Comparison of ENCODE assay signal across 13 cellular contexts in genomic region chr1:227884370-227885134, GRCh38.
DNase-seq lines count a peak whose midpoint lies in the region; ATAC-seq, FAIRE-seq and TF ChIP-seq lines count a peak whose summit lies in the region.
"Had no signal": no experiment of that assay in that cellular context is flagged by ENCODE, and none has a peak within 500 bp of the region (broad histone marks: within the 10 kb centered on the region; RNA-seq: fewer than 3 reads in every experiment).

No MANE protein-coding gene starts in this region.

- WGBS in esophagus squamous epithelium, 2 donors: 80 to 100% methylated on average over 2 of the region's 15 CpGs
- WGBS in stomach, 5 donors: 83 to 90% (median 87%) methylated on average over 15 of the region's 15 CpGs

- TF ChIP-seq CTCF in right atrium auricular region (IDR thresholded peaks at IDR 0.05) (no peak), GM13977 (IDR thresholded peaks at IDR 0.05; ENCODE audit: extremely low read depth, insufficient read depth, missing control alignments) (no peak), esophagus squamous epithelium (IDR thresholded peaks at IDR 0.05) (no peak), stomach (IDR thresholded peaks at IDR 0.05) (no peak)

- intact Hi-C loops in left cardiac atrium (cut with DNase I): no loop called here
- intact Hi-C loops in esophagus squamous epithelium (cut with DNase I): loop anchor here (5.0 to 10.0 kb wide), 2 partner anchors 97 to 120 kb away; no protein-coding TSS in a partner anchor
- intact Hi-C loops in stomach (cut with DNase I; ENCODE audit: low total_unique reads): no loop called here

- no peak overlapping the region for H3K27ac ChIP-seq in right atrium auricular region
- peak overlapping the region in 3 of 4 donors; percentile 83 to 91 (median 86) for H3K27ac ChIP-seq in esophagus squamous epithelium
- no peak overlapping the region for H3K27ac ChIP-seq in stomach

- no peak for FAIRE-seq in H54 (lab: Jason Lieb, UNC)
- FAIRE-seq: H1 had no signal

- H3K4me3 ChIP-seq in right atrium auricular region (no peak overlapping the region), esophagus squamous epithelium (no peak overlapping the region), stomach (no peak overlapping the region)

- DNase-seq in right atrium auricular region (ENCODE audit: low spot score) (peak; percentile 51), left cardiac atrium (no peak), GM13977 (ENCODE audit: low spot score) (peak; percentile 17), esophagus squamous epithelium (lab: John Stamatoyannopoulos, UW) (no peak), stomach (peak; percentile 20), H54 (ENCODE audit: insufficient read length, low spot score) (no peak)
- DNase-seq: DMS79 treated with DMSO at 0.1 percent for 48 hours, NCI-H187 treated with DMSO at 0.1 percent for 48 hours, NCI-H524 had no signal

- peaks cover 0 to 27% of the 10 kb centered on the region in 2 donors for H3K4me1 ChIP-seq in right atrium auricular region
- H3K4me1 ChIP-seq in esophagus squamous epithelium: peaks cover 27 to 56% (median 30%) of the 10 kb centered on the region in 3 donors
- peaks cover 25 to 27% (median 26%) of the 10 kb centered on the region in 4 donors for H3K4me1 ChIP-seq in stomach

- no peaks in the 10 kb centered on the region for H3K27me3 ChIP-seq in right atrium auricular region
- no peaks in the 10 kb centered on the region for H3K27me3 ChIP-seq in esophagus squamous epithelium
- peaks cover 0 to 23% (median 15%) of the 10 kb centered on the region in 3 donors for H3K27me3 ChIP-seq in stomach

- H3K9me3 ChIP-seq in right atrium auricular region (no peaks in the 10 kb centered on the region), esophagus squamous epithelium (no peaks in the 10 kb centered on the region), stomach (no peaks in the 10 kb centered on the region)

- TF ChIP-seq POLR2A in esophagus squamous epithelium (IDR thresholded peaks at IDR 0.05): no peak
- no peak for TF ChIP-seq POLR2A in stomach (IDR thresholded peaks at IDR 0.05)
- TF ChIP-seq POLR2A in H54 (IDR thresholded peaks at IDR 0.05; ENCODE audit: low read depth, low read length): no peak

- in situ Hi-C loops in GM13977 (cut with MboI; ENCODE audit: low pct_unique_long_range_greater_than_20kb, low sequenced_read_pairs, unreplicated experiment): no loop called here

- no peak for TF ChIP-seq EP300 in stomach (IDR thresholded peaks at IDR 0.05)

- H3K36me3 ChIP-seq in right atrium auricular region (no peaks in the 10 kb centered on the region), esophagus squamous epithelium (no peaks in the 10 kb centered on the region), stomach (no peaks in the 10 kb centered on the region)

- ATAC-seq in left cardiac atrium (no peak), GM21723 (IDR thresholded peaks at IDR 0.05; ENCODE audit: unreplicated experiment) (no peak), HG02852 (IDR thresholded peaks at IDR 0.05; ENCODE audit: unreplicated experiment) (no peak)
- ATAC-seq: left ventricle myocardium superior had no signal

Comparison
In these comparisons a context has a peak if more than half of its experiments do, and no peak if none do; other contexts are left out.
1. DNase-seq: peak in right atrium auricular region (single experiment), GM13977 (single experiment) and stomach (single experiment); none in left cardiac atrium (single experiment), esophagus squamous epithelium (single experiment) and H54 (single experiment).
2. H3K27ac ChIP-seq: peak in esophagus squamous epithelium (3 of 4); none in right atrium auricular region (0 of 2) and stomach (0 of 5).